ENCODE assay signal across 8 cellular contexts in genomic region chr6:137697267-137697938, GRCh38.
A peak's percentile ranks its signal among the peaks of the same experiment; 100 is the strongest.
DNase-seq lines count a peak whose midpoint lies in the region; ATAC-seq, FAIRE-seq and TF ChIP-seq lines count a peak whose summit lies in the region.

No MANE protein-coding gene starts in this region.

- H3K27ac ChIP-seq in spleen = no peak overlapping the region

- H3K4me1 Mint-ChIP-seq in activated CD4-positive, alpha-beta memory T cell treated with anti-CD3 and anti-CD28 coated beads for 36 hours (ENCODE audit: low read depth) = peaks cover 57% of the 10 kb centered on the region

- no peaks in the 10 kb centered on the region for H3K9me3 Mint-ChIP-seq in activated CD4-positive, alpha-beta memory T cell treated with anti-CD3 and anti-CD28 coated beads for 36 hours

- H3K27me3 ChIP-seq in spleen (replicated peaks in 1 of 7) = no peaks in the 10 kb centered on the region

- peaks cover 0 to 18% (median 14%) of the 10 kb centered on the region in 6 donors for H3K4me1 ChIP-seq in spleen

- H3K27ac Mint-ChIP-seq in activated CD4-positive, alpha-beta memory T cell treated with anti-CD3 and anti-CD28 coated beads for 36 hours = peak overlapping the region; percentile 43

- peak; percentile 79 for FAIRE-seq in GM18507 (lab: Jason Lieb, UNC)

- H3K27me3 Mint-ChIP-seq in activated CD4-positive, alpha-beta memory T cell treated with anti-CD3 and anti-CD28 coated beads for 36 hours = peaks cover 1% of the 10 kb centered on the region

- no peak overlapping the region for H3K4me3 Mint-ChIP-seq in activated CD4-positive, alpha-beta memory T cell treated with anti-CD3 and anti-CD28 coated beads for 36 hours

- H3K36me3 ChIP-seq in spleen = no peaks in the 10 kb centered on the region

- peaks cover 1% of the 10 kb centered on the region for H3K36me3 Mint-ChIP-seq in activated CD4-positive, alpha-beta memory T cell treated with anti-CD3 and anti-CD28 coated beads for 36 hours

- H3K4me3 ChIP-seq in spleen = no peak overlapping the region

- no peaks in the 10 kb centered on the region for H3K9me3 ChIP-seq in spleen

- TF ChIP-seq CTCF in spleen (IDR thresholded peaks at IDR 0.05 in 8 of 11, conservative IDR thresholded peaks at IDR 0.05 in 3 of 11) = no peak

- no peak for DNase-seq in GM18507 (ENCODE audit: extremely low spot score, insufficient read length, low read depth)
- peak; percentile 52 for DNase-seq in activated CD4-positive, alpha-beta memory T cell treated with anti-CD3 and anti-CD28 coated beads for 36 hours
- DNase-seq in left kidney (ENCODE audit: low read depth, low spot score) = peak; percentile 78
- no peak for DNase-seq in NCI-H146 treated with DMSO at 0.1 percent for 48 hours (lab: John Stamatoyannopoulos, UW; ENCODE audit: unreplicated experiment)
- DNase-seq in spleen = no peak
- no peak for DNase-seq in activated naive CD4-positive, alpha-beta T cell (lab: John Stamatoyannopoulos, UW)

- ATAC-seq in HG02763 (IDR thresholded peaks at IDR 0.05; ENCODE audit: unreplicated experiment) = peak; percentile 62
- ATAC-seq in HG03045 (IDR thresholded peaks at IDR 0.05; ENCODE audit: unreplicated experiment) = no peak

- 58 to 80% (median 71%) methylated on average over 2 of the region's 2 CpGs for WGBS in spleen, 5 donors

- CTCF ChIA-PET in activated CD4-positive, alpha-beta memory T cell treated with anti-CD3 and anti-CD28 coated beads for 36 hours (lab: Charles Lee) = interaction anchor here (0.9 to 3.8 kb wide), 14 partner anchors 7 to 411 kb away, joined by 3 to 24 read pairs (median 4); partner anchors contain the start of gene TNFAIP3

- POLR2A ChIA-PET in activated CD4-positive, alpha-beta memory T cell treated with anti-CD3 and anti-CD28 coated beads for 36 hours (lab: Charles Lee) = interaction anchor here (1.0 to 6.4 kb wide), 6 partner anchors 9 to 230 kb away, joined by 3 to 49 read pairs (median 6); no protein-coding TSS in a partner anchor

- intact Hi-C loops in activated CD4-positive, alpha-beta memory T cell treated with anti-CD3 and anti-CD28 coated beads for 36 hours (cut with micrococcal nuclease) = no loop called here
- intact Hi-C loops in spleen (cut with DNase I; ENCODE audit: low total_unique reads) = no loop called here

- no peak for TF ChIP-seq POLR2A in spleen (IDR thresholded peaks at IDR 0.05)

Comparison
In these comparisons a context has a peak if more than half of its experiments do, and no peak if none do; other contexts are left out.
1. DNase-seq: peak in activated CD4-positive, alpha-beta memory T cell treated with anti-CD3 and anti-CD28 coated beads for 36 hours (single experiment) and left kidney (single experiment); none in GM18507 (single experiment), NCI-H146 treated with DMSO at 0.1 percent for 48 hours (single experiment), spleen (single experiment) and activated naive CD4-positive, alpha-beta T cell (0 of 4).